Comparison of ENCODE assay signal across 18 cellular contexts in the genomic region with DNA sequence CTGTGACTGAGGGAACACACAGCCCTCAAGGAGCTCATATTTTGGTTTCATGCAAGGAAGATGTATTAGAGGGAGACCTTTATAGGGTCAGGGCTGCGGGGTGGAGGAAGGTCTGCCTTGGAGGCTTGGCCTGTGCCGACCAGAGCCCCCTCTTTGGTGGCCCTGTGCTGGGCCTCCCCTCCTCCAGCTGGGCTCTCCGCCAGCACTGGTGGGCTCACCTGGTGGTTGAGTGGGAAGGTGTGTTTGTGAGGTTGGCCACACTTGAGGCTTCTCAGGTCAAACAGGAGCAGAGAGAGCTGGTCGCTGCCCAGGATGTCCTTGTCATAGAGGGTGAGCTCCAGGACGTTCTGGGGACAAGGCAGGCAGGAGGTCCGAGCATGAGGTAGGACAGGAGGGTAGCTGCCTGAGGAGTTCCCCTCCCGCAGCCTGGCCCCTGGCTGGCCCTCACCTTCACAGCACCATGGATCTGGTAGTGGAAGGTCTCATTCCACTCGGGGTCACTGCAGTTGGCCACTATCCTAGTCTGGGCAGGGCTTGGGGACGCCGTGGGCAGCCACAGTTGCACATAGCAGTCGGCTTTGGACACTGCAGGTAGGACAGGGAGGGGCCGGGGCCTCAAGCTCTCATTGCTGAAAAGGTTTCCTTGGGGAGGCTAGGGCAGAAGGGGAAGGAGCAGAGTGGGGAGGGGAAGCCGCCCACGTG. TPM values are rescaled to one million over a fixed set of nuclear protein-coding genes. Genes with fewer than 3 reads are reported as not detected.
DNase-seq lines count a peak whose midpoint lies in the region; ATAC-seq and TF ChIP-seq lines count a peak whose summit lies in the region.
"Had no signal": no experiment of that assay in that cellular context is flagged by ENCODE, and none has a peak within 500 bp of the region (broad histone marks: within the 10 kb centered on the region; RNA-seq: fewer than 3 reads in every experiment).

No MANE protein-coding gene starts in this region.

- H3K9me3 ChIP-seq in parathyroid adenoma (ENCODE audit: control insufficient read depth, low read length) (no peaks in the 10 kb centered on the region), suprapubic skin (no peaks in the 10 kb centered on the region)
- H3K9me3 ChIP-seq: A549, Caco-2, MG63 had no signal

- H3K4me3 ChIP-seq in parathyroid adenoma (ENCODE audit: low read depth, low read length) (no peak overlapping the region), suprapubic skin (peak overlapping the region; percentile 46)
- H3K4me3 ChIP-seq: A549, GM12878, MG63, PC-9 had no signal

- no peak for ATAC-seq in Right ventricle myocardium inferior
- ATAC-seq in left cardiac atrium = no peak
- ATAC-seq in SK-N-SH treated with all-trans-retinoic acid at 6 μM for 48 hours = no peak
- ATAC-seq in natural killer cell = no peak
- ATAC-seq: A549, GM12878 had no signal

- peak overlapping the region; percentile 38 for H2AFZ ChIP-seq in parathyroid adenoma
- H2AFZ ChIP-seq: PC-9 had no signal

- H3K4me1 ChIP-seq in parathyroid adenoma = peaks cover 15% of the 10 kb centered on the region
- H3K4me1 ChIP-seq in suprapubic skin = peaks cover 61% of the 10 kb centered on the region
- H3K4me1 ChIP-seq: A549 had no signal

- intact Hi-C loops in Right ventricle myocardium inferior (cut with DNase I) (no loop called here), left cardiac atrium (cut with DNase I) (no loop called here), natural killer cell (cut with micrococcal nuclease) (no loop called here)

- H3K79me2 ChIP-seq in parathyroid adenoma = no peaks in the 10 kb centered on the region

- H3K4me3 Mint-ChIP-seq in natural killer cell = no peak overlapping the region

- no peak for TF ChIP-seq POLR2A in suprapubic skin (IDR thresholded peaks at IDR 0.05)

- no peaks in the 10 kb centered on the region for H3K27me3 Mint-ChIP-seq in natural killer cell (ENCODE audit: low read depth in 2 of 2)

- no peaks in the 10 kb centered on the region for H3K4me1 Mint-ChIP-seq in natural killer cell

- no peaks in the 10 kb centered on the region for H3K9me3 Mint-ChIP-seq in natural killer cell

- peak; percentile 57 for DNase-seq in Right ventricle myocardium inferior (ENCODE audit: missing footprints)
- DNase-seq in left cardiac atrium = no peak
- DNase-seq in epithelial cell of prostate (ENCODE audit: low read depth, low spot score) = no peak
- DNase-seq in suprapubic skin (ENCODE audit: low spot score in 2 of 2) = peak in 1 of 2 donors; percentile 74
- DNase-seq in NCI-H1092 (lab: John Stamatoyannopoulos, UW) = no peak
- no peak for DNase-seq in natural killer cell
- DNase-seq: HCEC 1CT, MG63, NCI-H1105, NCI-H187, NCI-H446, NCI-H748 treated with DMSO at 0.1 percent for 48 hours, PC-9 had no signal

- H3K36me3 ChIP-seq in parathyroid adenoma (ENCODE audit: control insufficient read depth, insufficient read depth, low read length) (no peaks in the 10 kb centered on the region), suprapubic skin (peaks cover 3% of the 10 kb centered on the region)
- H3K36me3 ChIP-seq: MG63 had no signal

- WGBS in suprapubic skin = 57% methylated on average over 8 of the region's 14 CpGs

- TF ChIP-seq CTCF in parathyroid adenoma (IDR thresholded peaks at IDR 0.05) = no peak
- no peak for TF ChIP-seq CTCF in suprapubic skin (IDR thresholded peaks at IDR 0.05)
- no peak for TF ChIP-seq CTCF in natural killer cell (IDR thresholded peaks at IDR 0.05)

- no peaks in the 10 kb centered on the region for H3K36me3 Mint-ChIP-seq in natural killer cell

- H3K27me3 ChIP-seq in parathyroid adenoma (ENCODE audit: control insufficient read depth, insufficient read depth, low read length) (no peaks in the 10 kb centered on the region), suprapubic skin (no peaks in the 10 kb centered on the region)
- H3K27me3 ChIP-seq: MG63 had no signal

- no peak overlapping the region for H3K9ac ChIP-seq in parathyroid adenoma

- TF ChIP-seq EP300 in suprapubic skin (IDR thresholded peaks at IDR 0.05) = no peak

- peak overlapping the region; percentile 19 for H3K27ac ChIP-seq in epithelial cell of prostate
- H3K27ac ChIP-seq in parathyroid adenoma = no peak overlapping the region
- peak overlapping the region; percentile 83 for H3K27ac ChIP-seq in suprapubic skin
- H3K27ac ChIP-seq: A549, PC-9 had no signal

- no peak overlapping the region for H3K4me2 ChIP-seq in parathyroid adenoma (ENCODE audit: low read length)
- H3K4me2 ChIP-seq: A549, PC-9 had no signal

- H3K27ac Mint-ChIP-seq in natural killer cell = no peak overlapping the region

TF ChIP-seq in SK-N-SH treated with all-trans-retinoic acid at 6 μM for 48 hours, 23 proteins besides CTCF, POLR2A, EP300 and RAD21:
- TF ChIP-seq, protein P1, sequence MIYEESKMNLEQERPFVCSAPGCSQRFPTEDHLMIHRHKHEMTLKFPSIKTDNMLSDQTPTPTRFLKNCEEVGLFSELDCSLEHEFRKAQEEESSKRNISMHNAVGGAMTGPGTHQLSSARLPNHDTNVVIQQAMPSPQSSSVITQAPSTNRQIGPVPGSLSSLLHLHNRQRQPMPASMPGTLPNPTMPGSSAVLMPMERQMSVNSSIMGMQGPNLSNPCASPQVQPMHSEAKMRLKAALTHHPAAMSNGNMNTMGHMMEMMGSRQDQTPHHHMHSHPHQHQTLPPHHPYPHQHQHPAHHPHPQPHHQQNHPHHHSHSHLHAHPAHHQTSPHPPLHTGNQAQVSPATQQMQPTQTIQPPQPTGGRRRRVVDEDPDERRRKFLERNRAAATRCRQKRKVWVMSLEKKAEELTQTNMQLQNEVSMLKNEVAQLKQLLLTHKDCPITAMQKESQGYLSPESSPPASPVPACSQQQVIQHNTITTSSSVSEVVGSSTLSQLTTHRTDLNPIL (CRISPR knock-in tag; IDR thresholded peaks at IDR 0.05; ENCODE audit: low read depth) = no peak
- TF ChIP-seq ZNF565 (CRISPR knock-in tag; conservative IDR thresholded peaks at IDR 0.05; ENCODE audit: low read depth) (no peak), ZNF8 (CRISPR knock-in tag; IDR thresholded peaks at IDR 0.05) (no peak), ISL1 (CRISPR knock-in tag; IDR thresholded peaks at IDR 0.05) (no peak), OSR1 (CRISPR knock-in tag; IDR thresholded peaks at IDR 0.05) (no peak), ZFP30 (CRISPR knock-in tag; IDR thresholded peaks at IDR 0.05) (no peak), CSDC2 (CRISPR knock-in tag; IDR thresholded peaks at IDR 0.05) (no peak), BACH2 (CRISPR knock-in tag; IDR thresholded peaks at IDR 0.05; ENCODE audit: borderline replicate concordance) (no peak), ESRRG (CRISPR knock-in tag; IDR thresholded peaks at IDR 0.05) (no peak)
- TF ChIP-seq, protein P2, sequence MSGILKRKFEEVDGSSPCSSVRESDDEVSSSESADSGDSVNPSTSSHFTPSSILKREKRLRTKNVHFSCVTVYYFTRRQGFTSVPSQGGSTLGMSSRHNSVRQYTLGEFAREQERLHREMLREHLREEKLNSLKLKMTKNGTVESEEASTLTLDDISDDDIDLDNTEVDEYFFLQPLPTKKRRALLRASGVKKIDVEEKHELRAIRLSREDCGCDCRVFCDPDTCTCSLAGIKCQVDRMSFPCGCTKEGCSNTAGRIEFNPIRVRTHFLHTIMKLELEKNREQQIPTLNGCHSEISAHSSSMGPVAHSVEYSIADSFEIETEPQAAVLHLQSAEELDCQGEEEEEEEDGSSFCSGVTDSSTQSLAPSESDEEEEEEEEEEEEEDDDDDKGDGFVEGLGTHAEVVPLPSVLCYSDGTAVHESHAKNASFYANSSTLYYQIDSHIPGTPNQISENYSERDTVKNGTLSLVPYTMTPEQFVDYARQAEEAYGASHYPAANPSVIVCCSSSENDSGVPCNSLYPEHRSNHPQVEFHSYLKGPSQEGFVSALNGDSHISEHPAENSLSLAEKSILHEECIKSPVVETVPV (CRISPR knock-in tag; IDR thresholded peaks at IDR 0.05) = no peak
- TF ChIP-seq, protein P3, sequence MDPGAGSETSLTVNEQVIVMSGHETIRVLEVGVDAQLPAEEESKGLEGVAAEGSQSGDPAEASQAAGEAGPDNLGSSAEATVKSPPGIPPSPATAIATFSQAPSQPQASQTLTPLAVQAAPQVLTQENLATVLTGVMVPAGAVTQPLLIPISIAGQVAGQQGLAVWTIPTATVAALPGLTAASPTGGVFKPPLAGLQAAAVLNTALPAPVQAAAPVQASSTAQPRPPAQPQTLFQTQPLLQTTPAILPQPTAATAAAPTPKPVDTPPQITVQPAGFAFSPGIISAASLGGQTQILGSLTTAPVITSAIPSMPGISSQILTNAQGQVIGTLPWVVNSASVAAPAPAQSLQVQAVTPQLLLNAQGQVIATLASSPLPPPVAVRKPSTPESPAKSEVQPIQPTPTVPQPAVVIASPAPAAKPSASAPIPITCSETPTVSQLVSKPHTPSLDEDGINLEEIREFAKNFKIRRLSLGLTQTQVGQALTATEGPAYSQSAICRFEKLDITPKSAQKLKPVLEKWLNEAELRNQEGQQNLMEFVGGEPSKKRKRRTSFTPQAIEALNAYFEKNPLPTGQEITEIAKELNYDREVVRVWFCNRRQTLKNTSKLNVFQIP (CRISPR knock-in tag; IDR thresholded peaks at IDR 0.05; ENCODE audit: borderline replicate concordance, low read depth) = no peak
- TF ChIP-seq, protein P4, sequence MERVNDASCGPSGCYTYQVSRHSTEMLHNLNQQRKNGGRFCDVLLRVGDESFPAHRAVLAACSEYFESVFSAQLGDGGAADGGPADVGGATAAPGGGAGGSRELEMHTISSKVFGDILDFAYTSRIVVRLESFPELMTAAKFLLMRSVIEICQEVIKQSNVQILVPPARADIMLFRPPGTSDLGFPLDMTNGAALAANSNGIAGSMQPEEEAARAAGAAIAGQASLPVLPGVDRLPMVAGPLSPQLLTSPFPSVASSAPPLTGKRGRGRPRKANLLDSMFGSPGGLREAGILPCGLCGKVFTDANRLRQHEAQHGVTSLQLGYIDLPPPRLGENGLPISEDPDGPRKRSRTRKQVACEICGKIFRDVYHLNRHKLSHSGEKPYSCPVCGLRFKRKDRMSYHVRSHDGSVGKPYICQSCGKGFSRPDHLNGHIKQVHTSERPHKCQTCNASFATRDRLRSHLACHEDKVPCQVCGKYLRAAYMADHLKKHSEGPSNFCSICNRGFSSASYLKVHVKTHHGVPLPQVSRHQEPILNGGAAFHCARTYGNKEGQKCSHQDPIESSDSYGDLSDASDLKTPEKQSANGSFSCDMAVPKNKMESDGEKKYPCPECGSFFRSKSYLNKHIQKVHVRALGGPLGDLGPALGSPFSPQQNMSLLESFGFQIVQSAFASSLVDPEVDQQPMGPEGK (CRISPR knock-in tag; IDR thresholded peaks at IDR 0.05; ENCODE audit: borderline replicate concordance) = no peak

RNA-seq across cellular contexts. Expression of a gene that starts 2.4 kb away (rescaled TPM):
- total RNA-seq in Right ventricle myocardium inferior = 3.5 TPM
- total RNA-seq in left cardiac atrium = 1 to 10 TPM in 1 of 2 donors, not detected in 1; 1.5 TPM
- 100 to 1,000 TPM; 209 to 311 (median 246) TPM for total RNA-seq in suprapubic skin
- total RNA-seq in natural killer cell = not detected
- total RNA-seq: GM12878 had no signal

RNA-seq across cellular contexts. Expression of a gene that starts 54.1 kb away (rescaled TPM):
- total RNA-seq in Right ventricle myocardium inferior (43.0 TPM), left cardiac atrium (10 to 100 TPM; 39.1 to 39.2 TPM), suprapubic skin (100 to 1,000 TPM in 1 of 4 donors, 10 to 100 TPM in 3; 44.9 to 158 (median 74.4) TPM), natural killer cell (100 to 1,000 TPM; 104 to 115 (median 112) TPM)

RNA-seq across cellular contexts. Expression of a gene that starts 59.7 kb away (rescaled TPM):
- not detected for total RNA-seq in Right ventricle myocardium inferior
- total RNA-seq in left cardiac atrium = not detected
- 10 to 100 TPM; 15.0 to 29.6 (median 24.4) TPM for total RNA-seq in suprapubic skin
- not detected for total RNA-seq in natural killer cell
- total RNA-seq: Caco-2, GM12878 had no signal

Comparison
In these comparisons a context has a peak if more than half of its experiments do, and no peak if none do; other contexts are left out.
1. RNA of a gene that starts 2.4 kb away (total RNA-seq): 209 to 311 TPM in suprapubic skin; 3.5 TPM in Right ventricle myocardium inferior (single experiment), 1.5 TPM in left cardiac atrium and not detected in natural killer cell; every median in the first group is over 10 times any median in the second.
2. RNA of a gene that starts 59.7 kb away (total RNA-seq): 15.0 to 29.6 TPM in suprapubic skin; not detected in Right ventricle myocardium inferior (single experiment), not detected in left cardiac atrium and not detected in natural killer cell; every median in the first group is over 10 times any median in the second.